ENCODE assay signal across 26 cellular contexts in the genomic region with DNA sequence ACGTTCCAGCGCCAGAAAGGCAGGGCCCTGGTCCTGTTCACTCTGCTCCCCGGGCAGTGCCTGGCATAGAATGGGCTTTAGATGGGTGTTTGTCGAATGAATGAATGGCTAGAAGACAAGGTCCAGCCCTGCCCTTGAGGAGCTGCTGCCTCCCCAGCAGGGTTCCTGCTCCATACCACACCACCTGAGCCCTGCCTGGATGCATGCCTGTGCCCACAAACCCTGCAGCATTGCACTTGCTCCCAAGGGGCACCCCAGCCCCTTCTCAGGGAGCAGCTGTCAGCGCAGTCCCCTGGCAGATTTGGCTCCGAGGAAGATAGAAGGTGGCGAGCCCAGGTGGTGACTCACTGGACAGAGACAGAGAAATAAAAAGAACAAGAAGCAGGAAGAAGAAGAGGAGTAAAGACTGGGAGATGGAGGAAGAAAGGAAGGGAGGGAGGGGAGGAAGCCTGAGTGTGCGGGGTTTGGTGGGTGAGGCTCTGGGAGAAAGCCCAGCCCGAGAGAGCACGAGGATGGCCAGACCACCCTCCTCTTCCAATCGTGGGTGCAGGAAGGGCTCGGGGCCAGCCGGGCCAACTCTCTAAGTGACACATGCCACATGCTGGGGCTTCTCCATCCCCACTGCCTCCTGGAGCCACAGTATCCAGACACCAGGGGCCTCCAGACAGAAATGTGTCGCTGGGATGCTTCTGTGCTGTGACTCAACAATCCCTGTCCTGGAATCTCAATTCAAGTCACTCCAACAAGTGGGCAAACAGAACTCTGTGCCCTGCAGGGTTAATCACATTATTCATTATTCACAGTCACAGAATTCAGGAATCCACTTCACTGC.
"Had no signal": no experiment of that assay in that cellular context is flagged by ENCODE, and none has a peak within 500 bp of the region (broad histone marks: within the 10 kb centered on the region; RNA-seq: fewer than 3 reads in every experiment).

No MANE protein-coding gene starts in this region.

- H3K9me3 ChIP-seq: body of pancreas, left ventricle myocardium inferior, thoracic aorta had no signal

- H3K36me3 ChIP-seq: cardiac muscle cell, left ventricle myocardium inferior, thoracic aorta, WERI-Rb-1 had no signal

- H3K4me1 ChIP-seq: body of pancreas, foreskin keratinocyte, left ventricle myocardium inferior had no signal

- H3K4me3 ChIP-seq: body of pancreas, cardiac muscle cell, left ventricle myocardium inferior, smooth muscle cell, thoracic aorta had no signal

- H3K27me3 ChIP-seq: body of pancreas, cardiac muscle cell, foreskin keratinocyte had no signal

- H3K27ac ChIP-seq: body of pancreas, cardiac muscle cell, foreskin keratinocyte, left ventricle myocardium inferior, thoracic aorta, WERI-Rb-1 had no signal

- H3K27ac Mint-ChIP-seq: activated CD4-positive, alpha-beta T cell treated with anti-CD3 and anti-CD28 coated beads, Interleukin-2, amount 10 ng/mL, durations not matched to agents 7 days and 5 days; activated CD8-positive, alpha-beta memory T cell treated with anti-CD3 and anti-CD28 coated beads, Interleukin-2, amount 10 ng/mL, durations not matched to agents 7 days and 5 days; activated CD8-positive, alpha-beta T cell treated with anti-CD3 and anti-CD28 coated beads for 36 hours; activated T-helper 1 cell treated with anti-CD3 and anti-CD28 coated beads, Interleukin-12 subunit alpha, Interleukin-12 subunit beta, Interleukin-2, Interleukin-4 antibody, amounts not matched to agents 30 ng/mL and 10 ng/mL and 1 ng/mL, durations not matched to agents 14 hours and 24 hours and 36 hours; natural killer cell treated with Interleukin-12 subunit alpha and Interleukin-12 subunit beta and Interleukin-15 and Interleukin-18, amount 100 ng/mL, for 72 hours; type B pancreatic cell had no signal

- H3K27me3 Mint-ChIP-seq: activated CD8-positive, alpha-beta memory T cell treated with anti-CD3 and anti-CD28 coated beads, Interleukin-2, amount 10 ng/mL, durations not matched to agents 7 days and 5 days had no signal

- H3K9me3 Mint-ChIP-seq: activated CD4-positive, alpha-beta T cell treated with anti-CD3 and anti-CD28 coated beads, Interleukin-2, amount 10 ng/mL, durations not matched to agents 7 days and 5 days; activated CD8-positive, alpha-beta T cell treated with anti-CD3 and anti-CD28 coated beads for 36 hours; activated T-helper 1 cell treated with anti-CD3 and anti-CD28 coated beads, Interleukin-12 subunit alpha, Interleukin-12 subunit beta, Interleukin-2, Interleukin-4 antibody, amounts not matched to agents 30 ng/mL and 10 ng/mL and 1 ng/mL, durations not matched to agents 14 hours and 24 hours and 36 hours; natural killer cell treated with Interleukin-12 subunit alpha and Interleukin-12 subunit beta and Interleukin-15 and Interleukin-18, amount 100 ng/mL, for 72 hours; type B pancreatic cell had no signal

- H3K4me2 ChIP-seq: smooth muscle cell had no signal

- DNase-seq: activated CD4-positive, alpha-beta T cell treated with anti-CD3 and anti-CD28 coated beads, Interleukin-2, amount 10 ng/mL, durations not matched to agents 7 days and 5 days; activated CD4-positive, CD25-positive, alpha-beta regulatory T cell treated with anti-CD3 and anti-CD28 coated beads, Interleukin-2, amount 50 U/mL, for 72 hours; activated CD8-positive, alpha-beta memory T cell treated with anti-CD3 and anti-CD28 coated beads, Interleukin-2, amount 10 ng/mL, durations not matched to agents 7 days and 5 days; activated CD8-positive, alpha-beta T cell treated with anti-CD3 and anti-CD28 coated beads for 36 hours; activated gamma-delta T cell; activated naive CD4-positive, alpha-beta T cell treated with anti-CD3 and anti-CD28 coated beads, Interleukin-2, amount 50 U/mL, for 16 hours; activated T-cell treated with anti-CD3 and anti-CD28 coated beads for 4 hours; anterior cingulate cortex; body of pancreas; dermis blood vessel endothelial cell; effector memory CD4-positive, alpha-beta T cell; foreskin keratinocyte; kidney glomerular epithelial cell; left ventricle myocardium inferior; stimulated activated CD4-positive, alpha-beta T cell treated with anti-CD3 and anti-CD28 coated beads, Interleukin-4, amount 100 ng/mL, for 1 hour; stimulated activated naive CD4-positive, alpha-beta T cell; T-helper 1 cell; WERI-Rb-1 had no signal

- H3K4me1 Mint-ChIP-seq: activated CD4-positive, alpha-beta T cell treated with anti-CD3 and anti-CD28 coated beads, Interleukin-2, amount 10 ng/mL, durations not matched to agents 7 days and 5 days; activated CD8-positive, alpha-beta memory T cell treated with anti-CD3 and anti-CD28 coated beads, Interleukin-2, amount 10 ng/mL, durations not matched to agents 7 days and 5 days had no signal

- ATAC-seq: activated CD8-positive, alpha-beta memory T cell treated with anti-CD3 and anti-CD28 coated beads, Interleukin-2, amount 10 ng/mL, durations not matched to agents 7 days and 5 days; activated CD8-positive, alpha-beta T cell treated with anti-CD3 and anti-CD28 coated beads for 36 hours; body of pancreas; foreskin keratinocyte; natural killer cell treated with Interleukin-12 subunit alpha and Interleukin-12 subunit beta and Interleukin-15 and Interleukin-18, amount 100 ng/mL, for 72 hours; sciatic nerve had no signal

- FAIRE-seq: TTC549 had no signal

- H3K4me3 Mint-ChIP-seq: activated CD4-positive, alpha-beta T cell treated with anti-CD3 and anti-CD28 coated beads, Interleukin-2, amount 10 ng/mL, durations not matched to agents 7 days and 5 days; activated CD8-positive, alpha-beta memory T cell treated with anti-CD3 and anti-CD28 coated beads, Interleukin-2, amount 10 ng/mL, durations not matched to agents 7 days and 5 days; activated CD8-positive, alpha-beta T cell treated with anti-CD3 and anti-CD28 coated beads for 36 hours; activated T-helper 1 cell treated with anti-CD3 and anti-CD28 coated beads, Interleukin-12 subunit alpha, Interleukin-12 subunit beta, Interleukin-2, Interleukin-4 antibody, amounts not matched to agents 30 ng/mL and 10 ng/mL and 1 ng/mL, durations not matched to agents 14 hours and 24 hours and 36 hours; natural killer cell treated with Interleukin-12 subunit alpha and Interleukin-12 subunit beta and Interleukin-15 and Interleukin-18, amount 100 ng/mL, for 72 hours; type B pancreatic cell had no signal

- H3K36me3 Mint-ChIP-seq: activated CD8-positive, alpha-beta memory T cell treated with anti-CD3 and anti-CD28 coated beads, Interleukin-2, amount 10 ng/mL, durations not matched to agents 7 days and 5 days; natural killer cell treated with Interleukin-12 subunit alpha and Interleukin-12 subunit beta and Interleukin-15 and Interleukin-18, amount 100 ng/mL, for 72 hours; type B pancreatic cell had no signal
